In genomic region chr17:38403491-38403890, GRCh38 we compare ENCODE assay signal across 14 cellular contexts. TPM values are rescaled to one million over a fixed set of nuclear protein-coding genes. Genes with fewer than 3 reads are reported as not detected.
DNase-seq lines count a peak whose midpoint lies in the region; ATAC-seq and TF ChIP-seq lines count a peak whose summit lies in the region.
"Had no signal": no experiment of that assay in that cellular context is flagged by ENCODE, and none has a peak within 500 bp of the region (broad histone marks: within the 10 kb centered on the region; RNA-seq: fewer than 3 reads in every experiment).

No MANE protein-coding gene starts in this region.

- no peak overlapping the region for H2BK5ac ChIP-seq in mesenchymal stem cell (ENCODE audit: low read depth, low read length, poor library complexity, severe bottlenecking)

- no peak overlapping the region for H2BK12ac ChIP-seq in mesenchymal stem cell (ENCODE audit: low read length in 2 of 2)

- H3K27me3 Mint-ChIP-seq in brain, result no peaks in the 10 kb centered on the region
- H3K27me3 Mint-ChIP-seq: activated CD8-positive, alpha-beta memory T cell treated with anti-CD3 and anti-CD28 coated beads, Interleukin-2, amount 10 ng/mL, durations not matched to agents 7 days and 5 days; activated naive CD8-positive, alpha-beta T cell treated with anti-CD3 and anti-CD28 coated beads, Interleukin-2, amount 50 U/mL, for 24 hours; IgD-negative memory B cell had no signal

- no peak overlapping the region for H2AFZ ChIP-seq in mesenchymal stem cell (ENCODE audit: low read depth, low read length)

- no peak overlapping the region for H4K8ac ChIP-seq in mesenchymal stem cell (ENCODE audit: low read length)

- 55% methylated on average over 3 of the region's 4 CpGs for WGBS in mesenchymal stem cell

- peaks cover 7% of the 10 kb centered on the region for H3K4me1 Mint-ChIP-seq in brain
- H3K4me1 Mint-ChIP-seq: activated naive CD8-positive, alpha-beta T cell treated with anti-CD3 and anti-CD28 coated beads, Interleukin-2, amount 50 U/mL, for 24 hours; IgD-negative memory B cell had no signal

- H2BK15ac ChIP-seq in mesenchymal stem cell (ENCODE audit: low read depth, poor library complexity, severe bottlenecking), result no peak overlapping the region

- peaks cover 31 to 41% of the 10 kb centered on the region in 2 experiments for H3K36me3 ChIP-seq in mesenchymal stem cell (ENCODE audit: control insufficient read depth in 1 of 2, insufficient read depth in 2 of 2, low read depth in 1 of 2, low read length in 2 of 2)

- peaks cover 41% of the 10 kb centered on the region for H3K36me3 Mint-ChIP-seq in brain

- no peaks in the 10 kb centered on the region for H3K9me3 ChIP-seq in mesenchymal stem cell (ENCODE audit: control insufficient read depth, low read length)

- no peak overlapping the region for H3K4me3 ChIP-seq in mesenchymal stem cell (ENCODE audit: insufficient read depth in 1 of 2, low read depth in 1 of 2, low read length in 2 of 2)

- DNase-seq in DMS53 (lab: John Stamatoyannopoulos, UW), result peak; percentile 8
- DNase-seq in DMS53 treated with DMSO at 0.1 percent for 48 hours (lab: John Stamatoyannopoulos, UW; ENCODE audit: unreplicated experiment), result no peak
- DNase-seq in NCI-H187 treated with DMSO at 0.1 percent for 48 hours (lab: John Stamatoyannopoulos, UW), result peak; percentile 30
- peak; percentile 75 for DNase-seq in mesenchymal stem cell
- DNase-seq in stimulated activated CD4-positive, alpha-beta T cell treated with anti-CD3 and anti-CD28 coated beads, Interleukin-4, amount 100 ng/mL, for 24 hours, result no peak
- DNase-seq in stimulated activated CD4-positive, alpha-beta T cell treated with anti-CD3 and anti-CD28 coated beads, Interleukin-1b, Interleukin-23, amount 100 ng/mL, for 48 hours, result no peak
- DNase-seq: 8988T; activated CD8-positive, alpha-beta memory T cell treated with anti-CD3 and anti-CD28 coated beads, Interleukin-2, amount 10 ng/mL, durations not matched to agents 7 days and 5 days; activated naive CD8-positive, alpha-beta T cell treated with anti-CD3 and anti-CD28 coated beads, Interleukin-2, amount 50 U/mL, for 24 hours; small intestine had no signal

- ATAC-seq in GM19023 (IDR thresholded peaks at IDR 0.05; ENCODE audit: unreplicated experiment), result no peak
- ATAC-seq: activated CD8-positive, alpha-beta memory T cell treated with anti-CD3 and anti-CD28 coated beads, Interleukin-2, amount 10 ng/mL, durations not matched to agents 7 days and 5 days; activated naive CD8-positive, alpha-beta T cell treated with anti-CD3 and anti-CD28 coated beads, Interleukin-2, amount 50 U/mL, for 24 hours had no signal

- no peak overlapping the region for H2AK5ac ChIP-seq in mesenchymal stem cell (ENCODE audit: low read length, severe bottlenecking)

- no peak overlapping the region for H2BK120ac ChIP-seq in mesenchymal stem cell (ENCODE audit: low read depth, low read length)

- H3K4me2 ChIP-seq in mesenchymal stem cell (ENCODE audit: low read length, poor library complexity, severe bottlenecking), result no peak overlapping the region

- no peak overlapping the region for H4K91ac ChIP-seq in mesenchymal stem cell (ENCODE audit: low read length)

- H3K18ac ChIP-seq in mesenchymal stem cell (ENCODE audit: low read depth in 1 of 2, low read length in 2 of 2), result no peak overlapping the region

- peak overlapping the region in 3 of 5 experiments; percentile 35 to 87 (median 83) for H3K27ac Mint-ChIP-seq in brain
- H3K27ac Mint-ChIP-seq: activated CD8-positive, alpha-beta memory T cell treated with anti-CD3 and anti-CD28 coated beads, Interleukin-2, amount 10 ng/mL, durations not matched to agents 7 days and 5 days; activated naive CD8-positive, alpha-beta T cell treated with anti-CD3 and anti-CD28 coated beads, Interleukin-2, amount 50 U/mL, for 24 hours; T-helper 2 cell treated with Interferon-gamma antibody and Interleukin-4, amounts not matched to agents 5 μg/mL and 100 μg/mL, for 36 hours had no signal

- no peak overlapping the region for H3K14ac ChIP-seq in mesenchymal stem cell (ENCODE audit: low read length in 2 of 2)

- H3K23ac ChIP-seq in mesenchymal stem cell (ENCODE audit: low read length in 2 of 2), result no peak overlapping the region

- no peak for TF ChIP-seq CTCF in brain (conservative IDR thresholded peaks at IDR 0.05)

- H3K9me3 Mint-ChIP-seq in brain, result no peaks in the 10 kb centered on the region
- H3K9me3 Mint-ChIP-seq: activated naive CD8-positive, alpha-beta T cell treated with anti-CD3 and anti-CD28 coated beads, Interleukin-2, amount 50 U/mL, for 24 hours; IgD-negative memory B cell; T-helper 2 cell treated with Interferon-gamma antibody and Interleukin-4, amounts not matched to agents 5 μg/mL and 100 μg/mL, for 36 hours had no signal

- no peak overlapping the region for H3K4me3 Mint-ChIP-seq in brain
- H3K4me3 Mint-ChIP-seq: activated CD8-positive, alpha-beta memory T cell treated with anti-CD3 and anti-CD28 coated beads, Interleukin-2, amount 10 ng/mL, durations not matched to agents 7 days and 5 days; activated naive CD8-positive, alpha-beta T cell treated with anti-CD3 and anti-CD28 coated beads, Interleukin-2, amount 50 U/mL, for 24 hours; IgD-negative memory B cell; T-helper 2 cell treated with Interferon-gamma antibody and Interleukin-4, amounts not matched to agents 5 μg/mL and 100 μg/mL, for 36 hours had no signal

- H3K27me3 ChIP-seq in mesenchymal stem cell (ENCODE audit: control insufficient read depth in 1 of 2, insufficient read depth in 1 of 2, low read length in 2 of 2), result no peaks in the 10 kb centered on the region

- no peak overlapping the region for H3K27ac ChIP-seq in mesenchymal stem cell (ENCODE audit: low read length, poor library complexity, severe bottlenecking)

- no peak overlapping the region for H3K9ac ChIP-seq in mesenchymal stem cell (ENCODE audit: low read length)

- no peaks in the 10 kb centered on the region for H3K79me1 ChIP-seq in mesenchymal stem cell (replicated peaks; ENCODE audit: low read length, poor library complexity, severe bottlenecking)

- H3K4ac ChIP-seq in mesenchymal stem cell (ENCODE audit: low read depth in 1 of 2, low read length in 2 of 2), result no peak overlapping the region

- H3K4me1 ChIP-seq in mesenchymal stem cell (ENCODE audit: control insufficient read depth, insufficient read depth, low read depth, low read length), result no peaks in the 10 kb centered on the region

RNA-seq across cellular contexts. Expression of gene ARHGAP23, which starts 24.8 kb away (rescaled TPM):
- polyA plus RNA-seq in brain (ENCODE audit: insufficient read depth, low read depth, low replicate concordance), result 59.0 TPM
- polyA plus RNA-seq in mesenchymal stem cell (2013, experiment 1 of 2), result 66.7 TPM
- polyA plus RNA-seq in mesenchymal stem cell (2013, experiment 2 of 2), result 60.9 TPM
- polyA plus RNA-seq: IgD-negative memory B cell had no signal

RNA-seq across cellular contexts. Expression of gene SOCS7, which starts 51.8 kb away (rescaled TPM):
- 35.3 TPM for polyA plus RNA-seq in brain (ENCODE audit: insufficient read depth, low read depth, low replicate concordance)
- 4.7 TPM for polyA plus RNA-seq in mesenchymal stem cell (2013, experiment 1 of 2)
- polyA plus RNA-seq in mesenchymal stem cell (2013, experiment 2 of 2), result 4.0 TPM

RNA-seq across cellular contexts. Expression of gene GPR179, which starts 59.7 kb away (rescaled TPM):
- 1.2 TPM for polyA plus RNA-seq in brain (ENCODE audit: insufficient read depth, low read depth, low replicate concordance)
- not detected for polyA plus RNA-seq in mesenchymal stem cell (2013, experiment 1 of 2)
- polyA plus RNA-seq in mesenchymal stem cell (2013, experiment 2 of 2), result 0.01 TPM
- polyA plus RNA-seq: IgD-negative memory B cell had no signal

Comparison
In these comparisons a context has a peak if more than half of its experiments do, and no peak if none do; other contexts are left out.
1. DNase-seq: peak in DMS53 (single experiment), NCI-H187 treated with DMSO at 0.1 percent for 48 hours (single experiment) and mesenchymal stem cell (single experiment); none in DMS53 treated with DMSO at 0.1 percent for 48 hours (single experiment), stimulated activated CD4-positive, alpha-beta T cell treated with anti-CD3 and anti-CD28 coated beads, Interleukin-4, amount 100 ng/mL, for 24 hours (single experiment) and stimulated activated CD4-positive, alpha-beta T cell treated with anti-CD3 and anti-CD28 coated beads, Interleukin-1b, Interleukin-23, amount 100 ng/mL, for 48 hours (single experiment).